Comparison of ENCODE assay signal across 8 cellular contexts in genomic region chr7:17941171-17941490, GRCh38. TPM values are rescaled to one million over a fixed set of nuclear protein-coding genes. Genes with fewer than 3 reads are reported as not detected.
DNase-seq lines count a peak whose midpoint lies in the region; ATAC-seq and TF ChIP-seq lines count a peak whose summit lies in the region.

No MANE protein-coding gene starts in this region.

- peak overlapping the region; percentile 95 for H3K27ac Mint-ChIP-seq in activated naive CD4-positive, alpha-beta T cell treated with anti-CD3 and anti-CD28 coated beads, Interleukin-2, amount 50 U/mL, for 24 hours
- peak overlapping the region; percentile 99 for H3K27ac Mint-ChIP-seq in T-helper 17 cell
- H3K27ac Mint-ChIP-seq in progenitor cell of endocrine pancreas: peak overlapping the region; percentile 100

- peaks cover 3% of the 10 kb centered on the region for H3K36me3 Mint-ChIP-seq in activated naive CD4-positive, alpha-beta T cell treated with anti-CD3 and anti-CD28 coated beads, Interleukin-2, amount 50 U/mL, for 24 hours
- H3K36me3 Mint-ChIP-seq in T-helper 17 cell (ENCODE audit: low read depth) (peaks cover 6% of the 10 kb centered on the region), progenitor cell of endocrine pancreas (ENCODE audit: insufficient read depth) (no peaks in the 10 kb centered on the region)

- H3K9me3 ChIP-seq in T-helper 17 cell (ENCODE audit: control insufficient read depth, low read length, poor library complexity, severe bottlenecking): no peaks in the 10 kb centered on the region

- peak overlapping the region; percentile 97 for H3K4me3 Mint-ChIP-seq in activated naive CD4-positive, alpha-beta T cell treated with anti-CD3 and anti-CD28 coated beads, Interleukin-2, amount 50 U/mL, for 24 hours
- H3K4me3 Mint-ChIP-seq in T-helper 17 cell (peak overlapping the region; percentile 98), progenitor cell of endocrine pancreas (ENCODE audit: low read depth) (peak overlapping the region; percentile 98)

- H3K9me3 Mint-ChIP-seq in activated naive CD4-positive, alpha-beta T cell treated with anti-CD3 and anti-CD28 coated beads, Interleukin-2, amount 50 U/mL, for 24 hours: no peaks in the 10 kb centered on the region
- H3K9me3 Mint-ChIP-seq in progenitor cell of endocrine pancreas (ENCODE audit: low read depth): no peaks in the 10 kb centered on the region

- no peaks in the 10 kb centered on the region for H3K27me3 Mint-ChIP-seq in activated naive CD4-positive, alpha-beta T cell treated with anti-CD3 and anti-CD28 coated beads, Interleukin-2, amount 50 U/mL, for 24 hours
- H3K27me3 Mint-ChIP-seq in T-helper 17 cell (no peaks in the 10 kb centered on the region), progenitor cell of endocrine pancreas (no peaks in the 10 kb centered on the region)

- DNase-seq in activated naive CD4-positive, alpha-beta T cell (lab: John Stamatoyannopoulos, UW): no peak
- DNase-seq in T-helper 17 cell: no peak
- DNase-seq in fibroblast of pulmonary artery (ENCODE audit: low read depth): peak; percentile 6
- DNase-seq in progenitor cell of endocrine pancreas (ENCODE audit: low spot score, unreplicated experiment): no peak
- DNase-seq in effector CD4-positive, alpha-beta T cell: no peak
- DNase-seq in anterior cingulate cortex (lab: John Stamatoyannopoulos, UW): no peak
- no peak for DNase-seq in activated CD4-positive, alpha-beta T cell treated with anti-CD3 and anti-CD28 coated beads for 48 hours

- ATAC-seq in T-helper 17 cell: no peak

- no peak for TF ChIP-seq CTCF in fibroblast of pulmonary artery (IDR thresholded peaks at IDR 0.05; ENCODE audit: low read length, missing control alignments)
- TF ChIP-seq CTCF in progenitor cell of endocrine pancreas (IDR thresholded peaks at IDR 0.05; ENCODE audit: unreplicated experiment): peak; percentile 9

- peaks cover 41% of the 10 kb centered on the region for H3K4me1 Mint-ChIP-seq in activated naive CD4-positive, alpha-beta T cell treated with anti-CD3 and anti-CD28 coated beads, Interleukin-2, amount 50 U/mL, for 24 hours
- peaks cover 41% of the 10 kb centered on the region for H3K4me1 Mint-ChIP-seq in T-helper 17 cell
- H3K4me1 Mint-ChIP-seq in progenitor cell of endocrine pancreas (ENCODE audit: low read depth): peaks cover 33% of the 10 kb centered on the region

- H3K4me3 ChIP-seq in fibroblast of pulmonary artery (replicated peaks; ENCODE audit: low read depth, low read length): peak overlapping the region; percentile 93

RNA-seq across cellular contexts. Expression of gene SNX13, which starts 0.8 kb away (rescaled TPM):
- total RNA-seq in T-helper 17 cell (10 to 100 TPM; 29.2 to 29.6 TPM), progenitor cell of endocrine pancreas (44.4 and 48.5 TPM in 2 replicates)
